9 cellular contexts compared by ENCODE assay signal in genomic region chr6:37500294-37500608, GRCh38. TPM values are rescaled to one million over a fixed set of nuclear protein-coding genes. Genes with fewer than 3 reads are reported as not detected.
A peak's percentile ranks its signal among the peaks of the same experiment; 100 is the strongest.
DNase-seq lines count a peak whose midpoint lies in the region; ATAC-seq and TF ChIP-seq lines count a peak whose summit lies in the region.
"Had no signal": no experiment of that assay in that cellular context is flagged by ENCODE, and none has a peak within 500 bp of the region (broad histone marks: within the 10 kb centered on the region; RNA-seq: fewer than 3 reads in every experiment).

No MANE protein-coding gene starts in this region.

- no peak overlapping the region for H4K91ac ChIP-seq in mesenchymal stem cell (ENCODE audit: low read length)

- no peak overlapping the region for H3K27ac ChIP-seq in cardiac muscle cell
- H3K27ac ChIP-seq in mesenchymal stem cell (ENCODE audit: low read length, poor library complexity, severe bottlenecking) = no peak overlapping the region

- peak overlapping the region; percentile 97 for H3K4me3 Mint-ChIP-seq in type B pancreatic cell

- no peak overlapping the region for H2BK5ac ChIP-seq in mesenchymal stem cell (ENCODE audit: low read depth, low read length, poor library complexity, severe bottlenecking)

- H3K79me1 ChIP-seq in mesenchymal stem cell (replicated peaks; ENCODE audit: low read length, poor library complexity, severe bottlenecking) = peaks cover 11% of the 10 kb centered on the region

- H2BK12ac ChIP-seq in mesenchymal stem cell (ENCODE audit: low read length in 2 of 2) = no peak overlapping the region

- in situ Hi-C loops in astrocyte of the cerebellum (cut with HindIII; ENCODE audit: low sequenced_read_pairs) = no loop called here

- H3K23ac ChIP-seq in mesenchymal stem cell (ENCODE audit: low read length in 2 of 2) = no peak overlapping the region

- peaks cover 20% of the 10 kb centered on the region for H3K4me1 Mint-ChIP-seq in type B pancreatic cell (ENCODE audit: unreplicated experiment)

- no peak overlapping the region for H3K4ac ChIP-seq in mesenchymal stem cell (ENCODE audit: low read depth in 1 of 2, low read length in 2 of 2)

- no peak overlapping the region for H3K18ac ChIP-seq in mesenchymal stem cell (ENCODE audit: low read depth in 1 of 2, low read length in 2 of 2)

- intact Hi-C loops in left ventricle myocardium superior (cut with micrococcal nuclease) = loop anchor here (10.0 kb wide), 1 partner anchor 55 kb away; no protein-coding TSS in a partner anchor

- H3K4me2 ChIP-seq in mesenchymal stem cell (ENCODE audit: low read length, poor library complexity, severe bottlenecking) = peak overlapping the region; percentile 61

- H4K8ac ChIP-seq in mesenchymal stem cell (ENCODE audit: low read length) = no peak overlapping the region

- TF ChIP-seq CTCF in cardiac muscle cell (IDR thresholded peaks at IDR 0.05; ENCODE audit: low read depth, low read length) (no peak), astrocyte of the cerebellum (IDR thresholded peaks at IDR 0.05; ENCODE audit: low read depth, low read length, missing control alignments) (no peak), type B pancreatic cell (conservative IDR thresholded peaks at IDR 0.05) (no peak), GM20000 (IDR thresholded peaks at IDR 0.05; ENCODE audit: extremely low read depth, missing control alignments) (no peak)

- peak overlapping the region; percentile 92 for H3K27ac Mint-ChIP-seq in type B pancreatic cell

- WGBS in mesenchymal stem cell = 88% methylated on average over 3 of the region's 4 CpGs

- no peak overlapping the region for H2AK5ac ChIP-seq in mesenchymal stem cell (ENCODE audit: low read length, severe bottlenecking)

- H3K9me3 ChIP-seq in cardiac muscle cell (ENCODE audit: low read depth) (no peaks in the 10 kb centered on the region), mesenchymal stem cell (ENCODE audit: control insufficient read depth, low read length) (no peaks in the 10 kb centered on the region)
- H3K9me3 ChIP-seq: mucosa of descending colon had no signal

- no peaks in the 10 kb centered on the region for H3K36me3 Mint-ChIP-seq in type B pancreatic cell

- peak overlapping the region; percentile 30 for H2AFZ ChIP-seq in mesenchymal stem cell (ENCODE audit: low read depth, low read length)

- H3K4me3 ChIP-seq in cardiac muscle cell = peak overlapping the region; percentile 46
- peak overlapping the region; percentile 73 for H3K4me3 ChIP-seq in astrocyte of the cerebellum (ENCODE audit: low read depth, low read length)
- H3K4me3 ChIP-seq in mesenchymal stem cell (ENCODE audit: insufficient read depth in 1 of 2, low read depth in 1 of 2, low read length in 2 of 2) = peak overlapping the region; percentile 18 to 82

- no peak overlapping the region for H3K14ac ChIP-seq in mesenchymal stem cell (ENCODE audit: low read length in 2 of 2)

- no peak for ATAC-seq in left ventricle myocardium superior

- no peaks in the 10 kb centered on the region for H3K9me3 Mint-ChIP-seq in type B pancreatic cell

- H3K27me3 ChIP-seq in cardiac muscle cell (no peaks in the 10 kb centered on the region), mesenchymal stem cell (ENCODE audit: control insufficient read depth in 1 of 2, insufficient read depth in 1 of 2, low read length in 2 of 2) (peaks cover 18 to 21% of the 10 kb centered on the region in 2 experiments)

- no peaks in the 10 kb centered on the region for H3K27me3 Mint-ChIP-seq in type B pancreatic cell

- H2BK15ac ChIP-seq in mesenchymal stem cell (ENCODE audit: low read depth, poor library complexity, severe bottlenecking) = no peak overlapping the region

- DNase-seq in cardiac muscle cell (ENCODE audit: low read depth in 1 of 2, low spot score in 1 of 2) (no peak), left ventricle myocardium superior (no peak), astrocyte of the cerebellum (ENCODE audit: low read depth) (no peak), mesenchymal stem cell (no peak), type B pancreatic cell (ENCODE audit: extremely low spot score, unreplicated experiment) (no peak), GM20000 (ENCODE audit: low spot score) (no peak), NOMO-1 (lab: John Stamatoyannopoulos, UW; ENCODE audit: unreplicated experiment in 2 of 2) (no peak)
- DNase-seq in stimulated activated naive CD4-positive, alpha-beta T cell (lab: John Stamatoyannopoulos, UW) = no peak

- H3K36me3 ChIP-seq in cardiac muscle cell = no peaks in the 10 kb centered on the region
- H3K36me3 ChIP-seq in mesenchymal stem cell (ENCODE audit: control insufficient read depth in 1 of 2, insufficient read depth in 2 of 2, low read depth in 1 of 2, low read length in 2 of 2) = no peaks in the 10 kb centered on the region

- H3K9ac ChIP-seq in mesenchymal stem cell (ENCODE audit: low read length) = no peak overlapping the region

- no peak overlapping the region for H2BK120ac ChIP-seq in mesenchymal stem cell (ENCODE audit: low read depth, low read length)

- H3K4me1 ChIP-seq in cardiac muscle cell (ENCODE audit: low read depth) (no peaks in the 10 kb centered on the region), mesenchymal stem cell (ENCODE audit: control insufficient read depth, insufficient read depth, low read depth, low read length) (no peaks in the 10 kb centered on the region)

RNA-seq across cellular contexts. Expression of gene CCDC167, which starts 0.6 kb away (rescaled TPM):
- total RNA-seq in cardiac muscle cell = 48.5 and 81.0 TPM in 2 replicates
- 82.5 and 99.2 TPM in 2 replicates for polyA plus RNA-seq in cardiac muscle cell
- total RNA-seq in left ventricle myocardium superior = 26.6 TPM
- polyA plus RNA-seq in mesenchymal stem cell (2013, experiment 1 of 2) = 64.8 TPM
- 62.8 TPM for polyA plus RNA-seq in mesenchymal stem cell (2013, experiment 2 of 2)
- 28.1 and 38.3 TPM in 2 replicates for total RNA-seq in type B pancreatic cell (ENCODE audit: low replicate concordance)
